In genomic region chr3:177410734-177411133, GRCh38 we compare ENCODE assay signal across 13 cellular contexts.
DNase-seq lines count a peak whose midpoint lies in the region; ATAC-seq, FAIRE-seq and TF ChIP-seq lines count a peak whose summit lies in the region.
"Had no signal": no experiment of that assay in that cellular context is flagged by ENCODE, and none has a peak within 500 bp of the region (broad histone marks: within the 10 kb centered on the region; RNA-seq: fewer than 3 reads in every experiment).

No MANE protein-coding gene starts in this region.

- H3K27ac ChIP-seq in pancreas = peak overlapping the region in 3 of 4 donors; percentile 22 to 44 (median 33)
- H3K27ac ChIP-seq: brain microvascular endothelial cell, left ventricle myocardium inferior, tibial nerve had no signal

- no peaks in the 10 kb centered on the region for H3K9me3 ChIP-seq in pancreas
- H3K9me3 ChIP-seq: left ventricle myocardium inferior, tibial nerve had no signal

- no peak overlapping the region for H3K4me3 ChIP-seq in pancreas
- H3K4me3 ChIP-seq: K562, left ventricle myocardium inferior, tibial nerve had no signal

- DNase-seq in NCI-H2171 treated with DMSO at 0.1 percent for 48 hours (lab: John Stamatoyannopoulos, UW) = peak; percentile 31
- no peak for DNase-seq in NCI-H2171 (lab: John Stamatoyannopoulos, UW)
- DNase-seq in NCI-H1436 (lab: John Stamatoyannopoulos, UW) = peak; percentile 69
- peak; percentile 65 for DNase-seq in RPMI8226
- peak in 4 of 6 donors; percentile 54 to 77 (median 62) for DNase-seq in pancreas
- DNase-seq in glomerular visceral epithelial cell (ENCODE audit: extremely low spot score) = no peak
- DNase-seq in OCI-M1 (lab: John Stamatoyannopoulos, UW) = no peak
- no peak for DNase-seq in activated naive CD4-positive, alpha-beta T cell treated with Interleukin-2 at 50 U/mL for 16 hours
- DNase-seq: brain microvascular endothelial cell, left ventricle myocardium inferior had no signal

- FAIRE-seq in pancreas (lab: Jason Lieb, UNC) = no peak
- FAIRE-seq: A204.1, K562 had no signal

- H3K27me3 ChIP-seq in pancreas = no peaks in the 10 kb centered on the region
- H3K27me3 ChIP-seq: brain microvascular endothelial cell, tibial nerve had no signal

- no peak for TF ChIP-seq CTCF in pancreas (IDR thresholded peaks at IDR 0.05)

- WGBS in pancreas, 2 donors = 10 to 12% methylated on average over 4 of the region's 4 CpGs

- H3K4me1 ChIP-seq in pancreas = peaks cover 5 to 12% (median 8%) of the 10 kb centered on the region in 3 donors
- H3K4me1 ChIP-seq: left ventricle myocardium inferior had no signal

- ATAC-seq in pancreas = peak; percentile 96 to 100 (median 97)
- ATAC-seq: K562 had no signal

- no peaks in the 10 kb centered on the region for H3K36me3 ChIP-seq in pancreas
- H3K36me3 ChIP-seq: brain microvascular endothelial cell, left ventricle myocardium inferior, tibial nerve had no signal

- intact Hi-C loops in pancreas (cut with DNase I) = no loop called here

Comparison
In these comparisons a context has a peak if more than half of its experiments do, and no peak if none do; other contexts are left out.
1. DNase-seq: peak in NCI-H2171 treated with DMSO at 0.1 percent for 48 hours (single experiment), NCI-H1436 (single experiment), RPMI8226 (single experiment) and pancreas (4 of 6); none in NCI-H2171 (single experiment), glomerular visceral epithelial cell (single experiment), OCI-M1 (single experiment) and activated naive CD4-positive, alpha-beta T cell treated with Interleukin-2 at 50 U/mL for 16 hours (single experiment).